ENCODE assay signal across 7 cellular contexts in the genomic region with DNA sequence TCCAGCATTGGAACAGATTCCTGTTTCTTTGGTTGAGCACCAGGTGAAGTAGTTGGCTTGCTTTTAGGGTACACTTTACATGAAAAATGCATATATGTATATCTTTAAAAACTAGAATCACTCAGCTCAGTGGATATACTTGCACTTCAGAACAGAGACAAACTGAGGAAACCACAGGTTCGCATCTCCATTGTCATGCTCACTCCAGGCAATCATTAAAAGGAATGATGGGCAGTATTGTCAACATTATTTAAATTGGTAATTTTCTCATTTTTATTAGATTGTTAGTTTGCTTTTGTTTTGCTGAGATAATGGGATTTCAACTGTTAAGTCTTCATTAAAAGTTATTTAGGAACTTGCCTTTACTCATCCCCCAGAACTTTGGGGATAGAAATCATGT.
"Had no signal": no experiment of that assay in that cellular context is flagged by ENCODE, and none has a peak within 500 bp of the region (broad histone marks: within the 10 kb centered on the region; RNA-seq: fewer than 3 reads in every experiment).

No MANE protein-coding gene starts in this region.

- H3K4me3 ChIP-seq: GM12878 had no signal

- DNase-seq: GDM1, GF-D8 had no signal

- FAIRE-seq: GM12878, GM12891, GM12892, GM18507, GM19239 had no signal

- ATAC-seq: GM12878 had no signal
